In genomic region chr1:244794071-244794470, GRCh38 we compare ENCODE assay signal across 7 cellular contexts.
"Had no signal": no experiment of that assay in that cellular context is flagged by ENCODE, and none has a peak within 500 bp of the region (broad histone marks: within the 10 kb centered on the region; RNA-seq: fewer than 3 reads in every experiment).

No MANE protein-coding gene starts in this region.

- H2AFZ ChIP-seq: GM23248 had no signal

- H3K4me3 Mint-ChIP-seq: H9 had no signal

- DNase-seq: GM23248, GOT3, H9, HCEC 1CT, KG1 had no signal

- H3K9me3 Mint-ChIP-seq: H9, IgD-negative memory B cell had no signal

- H3K4me3 ChIP-seq: GM23248 had no signal

- H3K27ac ChIP-seq: GM23248, HL-60 had no signal

- H3K27ac Mint-ChIP-seq: H9, IgD-negative memory B cell had no signal

- H3K9ac ChIP-seq: GM23248 had no signal
